ENCODE assay signal across 8 cellular contexts in genomic region chr12:8697476-8698131, GRCh38. TPM values are rescaled to one million over a fixed set of nuclear protein-coding genes. Genes with fewer than 3 reads are reported as not detected.
DNase-seq lines count a peak whose midpoint lies in the region; ATAC-seq, FAIRE-seq and TF ChIP-seq lines count a peak whose summit lies in the region.

A gene with protein sequence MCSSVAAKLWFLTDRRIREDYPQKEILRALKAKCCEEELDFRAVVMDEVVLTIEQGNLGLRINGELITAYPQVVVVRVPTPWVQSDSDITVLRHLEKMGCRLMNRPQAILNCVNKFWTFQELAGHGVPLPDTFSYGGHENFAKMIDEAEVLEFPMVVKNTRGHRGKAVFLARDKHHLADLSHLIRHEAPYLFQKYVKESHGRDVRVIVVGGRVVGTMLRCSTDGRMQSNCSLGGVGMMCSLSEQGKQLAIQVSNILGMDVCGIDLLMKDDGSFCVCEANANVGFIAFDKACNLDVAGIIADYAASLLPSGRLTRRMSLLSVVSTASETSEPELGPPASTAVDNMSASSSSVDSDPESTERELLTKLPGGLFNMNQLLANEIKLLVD (plus strand): TSS chr12:8697991. CDS start chr12:8713867, 15,876 bp downstream.

- WGBS in stomach, 5 donors: 0% methylated on average over 38 to 85 of the region's 88 CpGs

- H3K27ac ChIP-seq in RWPE1 (peak within 1 kb of the TSS; percentile 82), stomach (peak within 1 kb of the TSS; percentile 88 to 97 (median 92))

- ATAC-seq in GM21526 (IDR thresholded peaks at IDR 0.05; ENCODE audit: low FRiP score, unreplicated experiment): peak; percentile 62

- H3K4me3 ChIP-seq in Jurkat, Clone E6-1 (ENCODE audit: low read length): peak within 1 kb of the TSS; percentile 76
- H3K4me3 ChIP-seq in neuron (ENCODE audit: low read length): peak within 1 kb of the TSS; percentile 87
- H3K4me3 ChIP-seq in stomach: peak within 1 kb of the TSS; percentile 90 to 98 (median 94)

- POLR2A ChIA-PET in RWPE1 (lab: Yijun Ruan, JAX; ENCODE audit: low non-redundant PET): no interaction called here

- CTCF ChIA-PET in RWPE1 (lab: Yijun Ruan, JAX): no interaction called here

- H3K4me1 ChIP-seq in neuron (ENCODE audit: insufficient read depth, low read length) (peaks cover 26% of the 10 kb centered on the region), stomach (peaks cover 4 to 56% (median 28%) of the 10 kb centered on the region in 4 donors)

- H3K27me3 ChIP-seq in neuron (ENCODE audit: insufficient read depth, low read length) (no peaks in the 10 kb centered on the region), stomach (no peaks in the 10 kb centered on the region)

- FAIRE-seq in frontal cortex (lab: Jason Lieb, UNC): no peak

- no peak for TF ChIP-seq EP300 in stomach (IDR thresholded peaks at IDR 0.05)

- no peak for TF ChIP-seq POLR2A in stomach (IDR thresholded peaks at IDR 0.05)

- H3K9me3 ChIP-seq in neuron (ENCODE audit: low read length) (no peaks in the 10 kb centered on the region), stomach (no peaks in the 10 kb centered on the region)

- TF ChIP-seq CTCF in RWPE1 (conservative IDR thresholded peaks at IDR 0.05; ENCODE audit: low read depth) (no peak), stomach (IDR thresholded peaks at IDR 0.05) (no peak)

- H2AFZ ChIP-seq in neuron (ENCODE audit: low read depth, low read length): peak within 1 kb of the TSS; percentile 97

- DNase-seq in D341Med (ENCODE audit: low spot score) (peak; percentile 86), RWPE1 (ENCODE audit: low spot score) (peak; percentile 55), frontal cortex (ENCODE audit: low spot score in 2 of 2) (peak; percentile 79 to 84), stomach (peak; percentile 79)
- DNase-seq in Jurkat, Clone E6-1 (ENCODE audit: low read depth, low spot score): peak; percentile 64
- DNase-seq in activated naive CD4-positive, alpha-beta T cell (lab: John Stamatoyannopoulos, UW): peak; percentile 38 to 71 (median 48)

- intact Hi-C loops in stomach (cut with DNase I; ENCODE audit: low total_unique reads): no loop called here

- H3K36me3 ChIP-seq in neuron (ENCODE audit: insufficient read depth, low read length) (peaks cover 12% of the 10 kb centered on the region), stomach (no peaks in the 10 kb centered on the region)

RNA-seq across cellular contexts. Expression of the gene that starts here (rescaled TPM):
- polyA plus RNA-seq in Jurkat, Clone E6-1 (2012; ENCODE audit: insufficient read depth, insufficient read length): 31.9 TPM
- total RNA-seq in frontal cortex (164 TPM), stomach (10 to 100 TPM in 4 of 5 donors, 1 to 10 TPM in 1; 3.2 to 78.0 (median 25.5) TPM)
- 10 to 100 TPM; 18.2 to 40.0 (median 22.8) TPM for polyA plus RNA-seq in stomach

Comparison
In these comparisons a context has a peak if more than half of its experiments do, and no peak if none do; other contexts are left out.
1. Peak in every context shown above with its lines: DNase-seq, ATAC-seq, H3K4me3 ChIP-seq and H3K27ac ChIP-seq.